ENCODE assay signal across 11 cellular contexts in genomic region chr12:23083267-23083666, GRCh38.
DNase-seq lines count a peak whose midpoint lies in the region; ATAC-seq and FAIRE-seq lines count a peak whose summit lies in the region.
"Had no signal": no experiment of that assay in that cellular context is flagged by ENCODE, and none has a peak within 500 bp of the region (broad histone marks: within the 10 kb centered on the region; RNA-seq: fewer than 3 reads in every experiment).

No MANE protein-coding gene starts in this region.

- no peak overlapping the region for H3K4me3 Mint-ChIP-seq in activated T-helper 2 cell treated with anti-CD3 and anti-CD28 coated beads, Interferon-gamma antibody, Interleukin-2, Interleukin-4, amounts not matched to agents 10 μg/mL and 5 μg/mL and 100 μg/mL, durations not matched to agents 14 hours and 24 hours and 36 hours (ENCODE audit: low read depth)
- H3K4me3 Mint-ChIP-seq: IgD-negative memory B cell had no signal

- FAIRE-seq in RCC 7860 (lab: Jason Lieb, UNC), result peak; percentile 96
- FAIRE-seq: GM18507 had no signal

- DNase-seq in RCC 7860 (ENCODE audit: low spot score), result peak; percentile 89
- DNase-seq in myocyte (ENCODE audit: low read depth), result peak; percentile 2
- DNase-seq in NCI-H2081 treated with DMSO at 0.1 percent for 48 hours (lab: John Stamatoyannopoulos, UW), result no peak
- no peak for DNase-seq in activated T-helper 2 cell treated with anti-CD3 and anti-CD28 coated beads, Interferon-gamma antibody, Interleukin-2, Interleukin-4, amounts not matched to agents 10 μg/mL and 5 μg/mL and 100 μg/mL, durations not matched to agents 14 hours and 24 hours and 36 hours (ENCODE audit: low spot score)
- DNase-seq in effector CD8-positive, alpha-beta T cell (lab: John Stamatoyannopoulos, UW), result no peak
- DNase-seq: activated naive CD4-positive, alpha-beta T cell; nucleus accumbens had no signal

- no peaks in the 10 kb centered on the region for H3K36me3 Mint-ChIP-seq in activated T-helper 2 cell treated with anti-CD3 and anti-CD28 coated beads, Interferon-gamma antibody, Interleukin-2, Interleukin-4, amounts not matched to agents 10 μg/mL and 5 μg/mL and 100 μg/mL, durations not matched to agents 14 hours and 24 hours and 36 hours (ENCODE audit: low read depth)
- H3K36me3 Mint-ChIP-seq: IgD-negative memory B cell had no signal

- intact Hi-C loops in activated T-helper 2 cell treated with anti-CD3 and anti-CD28 coated beads, Interferon-gamma antibody, Interleukin-2, Interleukin-4, amounts not matched to agents 10 μg/mL and 5 μg/mL and 100 μg/mL, durations not matched to agents 14 hours and 24 hours and 36 hours (cut with micrococcal nuclease), result no loop called here

- H3K9me3 Mint-ChIP-seq in activated T-helper 2 cell treated with anti-CD3 and anti-CD28 coated beads, Interferon-gamma antibody, Interleukin-2, Interleukin-4, amounts not matched to agents 10 μg/mL and 5 μg/mL and 100 μg/mL, durations not matched to agents 14 hours and 24 hours and 36 hours, result no peaks in the 10 kb centered on the region
- H3K9me3 Mint-ChIP-seq: IgD-negative memory B cell had no signal

- H3K27ac Mint-ChIP-seq in activated T-helper 2 cell treated with anti-CD3 and anti-CD28 coated beads, Interferon-gamma antibody, Interleukin-2, Interleukin-4, amounts not matched to agents 10 μg/mL and 5 μg/mL and 100 μg/mL, durations not matched to agents 14 hours and 24 hours and 36 hours, result no peak overlapping the region
- H3K27ac Mint-ChIP-seq: IgD-negative memory B cell had no signal

- ATAC-seq in GM18907 (IDR thresholded peaks at IDR 0.05; ENCODE audit: unreplicated experiment) (peak; percentile 85), HG02981 (IDR thresholded peaks at IDR 0.05; ENCODE audit: unreplicated experiment) (peak; percentile 70)

- H3K27me3 Mint-ChIP-seq in activated T-helper 2 cell treated with anti-CD3 and anti-CD28 coated beads, Interferon-gamma antibody, Interleukin-2, Interleukin-4, amounts not matched to agents 10 μg/mL and 5 μg/mL and 100 μg/mL, durations not matched to agents 14 hours and 24 hours and 36 hours (ENCODE audit: low read depth), result no peaks in the 10 kb centered on the region
- H3K27me3 Mint-ChIP-seq: IgD-negative memory B cell had no signal

- H3K4me1 Mint-ChIP-seq in activated T-helper 2 cell treated with anti-CD3 and anti-CD28 coated beads, Interferon-gamma antibody, Interleukin-2, Interleukin-4, amounts not matched to agents 10 μg/mL and 5 μg/mL and 100 μg/mL, durations not matched to agents 14 hours and 24 hours and 36 hours (ENCODE audit: low read depth), result no peaks in the 10 kb centered on the region
- H3K4me1 Mint-ChIP-seq: IgD-negative memory B cell had no signal

Comparison
In these comparisons a context has a peak if more than half of its experiments do, and no peak if none do; other contexts are left out.
1. DNase-seq: peak in RCC 7860 (single experiment) and myocyte (single experiment); none in NCI-H2081 treated with DMSO at 0.1 percent for 48 hours (single experiment), activated T-helper 2 cell treated with anti-CD3 and anti-CD28 coated beads, Interferon-gamma antibody, Interleukin-2, Interleukin-4, amounts not matched to agents 10 μg/mL and 5 μg/mL and 100 μg/mL, durations not matched to agents 14 hours and 24 hours and 36 hours (single experiment) and effector CD8-positive, alpha-beta T cell (single experiment).